In genomic region chr1:86201321-86201720, GRCh38 we compare ENCODE assay signal across 24 cellular contexts. TPM values are rescaled to one million over a fixed set of nuclear protein-coding genes. Genes with fewer than 3 reads are reported as not detected.
"Had no signal": no experiment of that assay in that cellular context is flagged by ENCODE, and none has a peak within 500 bp of the region (broad histone marks: within the 10 kb centered on the region; RNA-seq: fewer than 3 reads in every experiment).

No MANE protein-coding gene starts in this region.

- H3K4me3 Mint-ChIP-seq: activated B cell treated with CpG ODN at 0.5 μM for 24 hours; activated naive CD8-positive, alpha-beta T cell; mesothelial cell of epicardium; naive B cell; T-helper 2 cell treated with Interferon-gamma antibody and Interleukin-4, amounts not matched to agents 5 μg/mL and 100 μg/mL, for 36 hours had no signal

- DNase-seq: activated B cell treated with CpG ODN at 0.5 μM for 24 hours; activated effector memory CD4-positive, alpha-beta T cell treated with Interleukin-2 at 50 U/mL for 16 hours; activated naive CD4-positive, alpha-beta T cell treated with Interleukin-2 at 50 U/mL for 16 hours; aorta; dermis blood vessel endothelial cell; effector CD4-positive, alpha-beta T cell; esophagus squamous epithelium; left colon; naive B cell; pancreas; psoas muscle; stimulated activated CD4-positive, alpha-beta T cell treated with anti-CD3 and anti-CD28 coated beads, Interleukin-15, amount 100 ng/mL, for 24 hours; stimulated activated CD4-positive, alpha-beta T cell treated with anti-CD3 and anti-CD28 coated beads, Interleukin-2, amount 100 ng/mL, for 24 hours; stimulated activated naive CD4-positive, alpha-beta T cell; T-helper 1 cell had no signal

- H3K4me1 Mint-ChIP-seq: activated B cell treated with CpG ODN at 0.5 μM for 24 hours, naive B cell had no signal

- H3K9me3 Mint-ChIP-seq: activated B cell treated with CpG ODN at 0.5 μM for 24 hours; mesothelial cell of epicardium; naive B cell; T-helper 2 cell treated with Interferon-gamma antibody and Interleukin-4, amounts not matched to agents 5 μg/mL and 100 μg/mL, for 36 hours had no signal

- H3K27me3 Mint-ChIP-seq: activated B cell treated with CpG ODN at 0.5 μM for 24 hours; activated naive CD8-positive, alpha-beta T cell; naive B cell had no signal

- H3K9me3 ChIP-seq: esophagus squamous epithelium, gastroesophageal sphincter, pancreas, psoas muscle, suprapubic skin, tibial nerve had no signal

- H3K4me3 ChIP-seq: esophagus squamous epithelium, gastroesophageal sphincter, hepatocyte, pancreas, psoas muscle, suprapubic skin, tibial nerve had no signal

- H3K4me2 ChIP-seq: hepatocyte had no signal

- H3K79me2 ChIP-seq: hepatocyte had no signal

- H3K27ac Mint-ChIP-seq: activated B cell treated with CpG ODN at 0.5 μM for 24 hours; activated naive CD8-positive, alpha-beta T cell; mesothelial cell of epicardium; naive B cell; T-helper 2 cell treated with Interferon-gamma antibody and Interleukin-4, amounts not matched to agents 5 μg/mL and 100 μg/mL, for 36 hours had no signal

- ATAC-seq: gastroesophageal sphincter, left colon, pancreas, psoas muscle had no signal

- H3K27me3 ChIP-seq: esophagus squamous epithelium, gastroesophageal sphincter, hepatocyte, pancreas, suprapubic skin, tibial nerve had no signal

- H3K36me3 ChIP-seq: esophagus squamous epithelium, gastroesophageal sphincter, pancreas, suprapubic skin, tibial nerve had no signal

- H2AFZ ChIP-seq: hepatocyte had no signal

- H3K4me1 ChIP-seq: esophagus squamous epithelium, gastroesophageal sphincter, pancreas, psoas muscle, suprapubic skin had no signal

- H3K27ac ChIP-seq: epithelial cell of prostate, esophagus squamous epithelium, gastroesophageal sphincter, hepatocyte, pancreas, psoas muscle, suprapubic skin had no signal

- H3K36me3 Mint-ChIP-seq: activated naive CD8-positive, alpha-beta T cell; mesothelial cell of epicardium; naive B cell had no signal

RNA-seq across cellular contexts. Expression of gene COL24A1, which starts 44.7 kb away (rescaled TPM):
- total RNA-seq: activated B cell treated with CpG ODN at 0.5 μM for 24 hours, dermis blood vessel endothelial cell had no signal
- polyA plus RNA-seq: keratinocyte had no signal
